ENCODE assay signal across 8 cellular contexts in the genomic region with DNA sequence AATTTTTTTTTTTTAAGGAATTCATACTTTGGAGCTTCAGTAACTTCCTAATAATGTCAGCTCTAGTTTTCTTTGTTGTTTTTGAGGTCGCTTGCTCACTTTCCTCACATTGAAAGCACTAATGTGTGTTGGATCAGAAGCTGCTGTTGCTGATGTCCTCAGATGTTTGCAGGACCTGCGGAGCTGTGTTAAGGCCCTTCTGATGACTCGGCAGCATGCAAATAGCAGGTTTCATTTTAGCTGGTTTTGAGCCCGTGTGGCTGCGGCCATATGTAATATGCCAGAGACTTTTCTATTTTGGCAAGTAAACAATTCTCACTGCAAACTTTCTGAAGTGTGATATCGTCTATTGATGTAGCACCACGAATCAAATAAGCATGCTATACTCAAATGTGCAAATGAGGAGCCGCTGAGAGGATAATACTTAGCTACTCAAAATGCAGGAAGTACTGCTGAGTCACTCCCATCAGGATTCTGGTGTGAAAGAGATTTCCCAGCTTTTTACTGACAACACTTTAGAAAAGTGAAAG.
DNase-seq lines count a peak whose midpoint lies in the region; ATAC-seq lines count a peak whose summit lies in the region.

No MANE protein-coding gene starts in this region.

- no peak overlapping the region for H3K4me3 Mint-ChIP-seq in activated naive CD4-positive, alpha-beta T cell treated with anti-CD3 and anti-CD28 coated beads for 36 hours

- CTCF ChIA-PET in activated naive CD4-positive, alpha-beta T cell treated with anti-CD3 and anti-CD28 coated beads for 36 hours (lab: Charles Lee): no interaction called here

- intact Hi-C loops in Right ventricle myocardium superior (cut with DNase I) (no loop called here), sciatic nerve (cut with DNase I) (no loop called here)
- intact Hi-C loops in activated naive CD4-positive, alpha-beta T cell treated with anti-CD3 and anti-CD28 coated beads for 36 hours (cut with micrococcal nuclease): no loop called here

- H3K4me1 Mint-ChIP-seq in activated naive CD4-positive, alpha-beta T cell treated with anti-CD3 and anti-CD28 coated beads for 36 hours (ENCODE audit: low read depth): no peaks in the 10 kb centered on the region

- no peaks in the 10 kb centered on the region for H3K9me3 Mint-ChIP-seq in activated naive CD4-positive, alpha-beta T cell treated with anti-CD3 and anti-CD28 coated beads for 36 hours

- DNase-seq in RKO (ENCODE audit: low spot score): peak; percentile 6
- no peak for DNase-seq in Right ventricle myocardium superior
- no peak for DNase-seq in sciatic nerve (ENCODE audit: low spot score)
- no peak for DNase-seq in activated T-cell treated with anti-CD3 and anti-CD28 coated beads, Interleukin-2, amount 50 U/mL, for 1 hour
- DNase-seq in NCI-H2196 treated with DMSO at 0.1 percent for 48 hours (lab: John Stamatoyannopoulos, UW; ENCODE audit: unreplicated experiment): no peak
- DNase-seq in activated naive CD4-positive, alpha-beta T cell treated with anti-CD3 and anti-CD28 coated beads for 36 hours: no peak

- no peak overlapping the region for H3K27ac Mint-ChIP-seq in activated naive CD4-positive, alpha-beta T cell treated with anti-CD3 and anti-CD28 coated beads for 36 hours

- peaks cover 7% of the 10 kb centered on the region for H3K27me3 Mint-ChIP-seq in activated naive CD4-positive, alpha-beta T cell treated with anti-CD3 and anti-CD28 coated beads for 36 hours (ENCODE audit: low read depth)

- H3K36me3 Mint-ChIP-seq in activated naive CD4-positive, alpha-beta T cell treated with anti-CD3 and anti-CD28 coated beads for 36 hours (ENCODE audit: low read depth): no peaks in the 10 kb centered on the region

- ATAC-seq in GM18499 (IDR thresholded peaks at IDR 0.05; ENCODE audit: insufficient read depth, unreplicated experiment) (peak; percentile 79), HG02763 (IDR thresholded peaks at IDR 0.05; ENCODE audit: unreplicated experiment) (peak; percentile 80), Right ventricle myocardium superior (ENCODE audit: poor library complexity) (peak; percentile 69), sciatic nerve (peak; percentile 64)
